ENCODE assay signal across 14 cellular contexts in genomic region chr13:23344923-23345322, GRCh38.
A peak's percentile ranks its signal among the peaks of the same experiment; 100 is the strongest.
DNase-seq lines count a peak whose midpoint lies in the region; ATAC-seq and TF ChIP-seq lines count a peak whose summit lies in the region.
"Had no signal": no experiment of that assay in that cellular context is flagged by ENCODE, and none has a peak within 500 bp of the region (broad histone marks: within the 10 kb centered on the region; RNA-seq: fewer than 3 reads in every experiment).

No MANE protein-coding gene starts in this region.

- ATAC-seq in T-helper 17 cell (no peak), GM21515 (IDR thresholded peaks at IDR 0.05; ENCODE audit: unreplicated experiment) (no peak)
- ATAC-seq in stimulated activated effector memory CD8-positive, alpha-beta T cell treated with anti-CD3 and anti-CD28 coated beads, Interleukin-12 subunit alpha, Interleukin-12 subunit beta, amount 100 ng/mL, for 72 hours = no peak

- H3K36me3 Mint-ChIP-seq in HFFc6 (ENCODE audit: low read depth) = peaks cover 71% of the 10 kb centered on the region
- H3K36me3 Mint-ChIP-seq in T-helper 17 cell (ENCODE audit: low read depth) = peaks cover 26% of the 10 kb centered on the region
- peaks cover 61% of the 10 kb centered on the region for H3K36me3 Mint-ChIP-seq in osteocyte (ENCODE audit: unreplicated experiment)
- H3K36me3 Mint-ChIP-seq in stimulated activated effector memory CD8-positive, alpha-beta T cell treated with anti-CD3 and anti-CD28 coated beads, Interleukin-12 subunit alpha, Interleukin-12 subunit beta, amount 100 ng/mL, for 72 hours = peaks cover 84% of the 10 kb centered on the region

- H3K27me3 Mint-ChIP-seq in HFFc6 (ENCODE audit: insufficient read depth) (no peaks in the 10 kb centered on the region; the same call in none of the 2 replicates), T-helper 17 cell (no peaks in the 10 kb centered on the region), osteocyte (ENCODE audit: unreplicated experiment) (no peaks in the 10 kb centered on the region)

- H3K4me3 Mint-ChIP-seq in HFFc6 = no peak overlapping the region
- H3K4me3 Mint-ChIP-seq in T-helper 17 cell = no peak overlapping the region
- no peak overlapping the region for H3K4me3 Mint-ChIP-seq in osteocyte (ENCODE audit: unreplicated experiment)
- no peak overlapping the region for H3K4me3 Mint-ChIP-seq in stimulated activated effector memory CD8-positive, alpha-beta T cell treated with anti-CD3 and anti-CD28 coated beads, Interleukin-12 subunit alpha, Interleukin-12 subunit beta, amount 100 ng/mL, for 72 hours
- H3K4me3 Mint-ChIP-seq: CD14-positive monocyte had no signal

- H3K4me1 Mint-ChIP-seq in HFFc6 (ENCODE audit: low read depth) (peaks cover 30% of the 10 kb centered on the region), T-helper 17 cell (no peaks in the 10 kb centered on the region), osteocyte (ENCODE audit: unreplicated experiment) (peaks cover 33% of the 10 kb centered on the region)
- peaks cover 15% of the 10 kb centered on the region for H3K4me1 Mint-ChIP-seq in stimulated activated effector memory CD8-positive, alpha-beta T cell treated with anti-CD3 and anti-CD28 coated beads, Interleukin-12 subunit alpha, Interleukin-12 subunit beta, amount 100 ng/mL, for 72 hours

- no peaks in the 10 kb centered on the region for H3K9me3 ChIP-seq in T-helper 17 cell (ENCODE audit: control insufficient read depth, low read length, poor library complexity, severe bottlenecking)

- DNase-seq in HFFc6 (no peak), T-helper 17 cell (no peak), globus pallidus (ENCODE audit: low spot score) (peak; percentile 23), osteocyte (ENCODE audit: extremely low spot score, unreplicated experiment) (no peak)
- no peak for DNase-seq in central memory CD4-positive, alpha-beta T cell
- DNase-seq in stimulated activated effector memory CD8-positive, alpha-beta T cell treated with anti-CD3 and anti-CD28 coated beads, Interleukin-12 subunit alpha, Interleukin-12 subunit beta, amount 100 ng/mL, for 72 hours (ENCODE audit: low spot score in 2 of 2) = no peak
- DNase-seq: DMS79 treated with DMSO at 0.1 percent for 48 hours, NCI-H1105, NCI-H2081, NCI-H82, OCI-M1, SHP77 had no signal

- H3K27ac Mint-ChIP-seq in HFFc6 = peak overlapping the region; percentile 32; the same call in 1 of the 2 replicates
- peak overlapping the region; percentile 49 for H3K27ac Mint-ChIP-seq in T-helper 17 cell
- H3K27ac Mint-ChIP-seq in osteocyte (ENCODE audit: unreplicated experiment) = peak overlapping the region; percentile 77
- no peak overlapping the region for H3K27ac Mint-ChIP-seq in stimulated activated effector memory CD8-positive, alpha-beta T cell treated with anti-CD3 and anti-CD28 coated beads, Interleukin-12 subunit alpha, Interleukin-12 subunit beta, amount 100 ng/mL, for 72 hours

- H3K9me3 Mint-ChIP-seq in HFFc6 = no peaks in the 10 kb centered on the region
- H3K9me3 Mint-ChIP-seq in osteocyte (ENCODE audit: unreplicated experiment) = peaks cover 2% of the 10 kb centered on the region
- no peaks in the 10 kb centered on the region for H3K9me3 Mint-ChIP-seq in stimulated activated effector memory CD8-positive, alpha-beta T cell treated with anti-CD3 and anti-CD28 coated beads, Interleukin-12 subunit alpha, Interleukin-12 subunit beta, amount 100 ng/mL, for 72 hours

- TF ChIP-seq CTCF in HFFc6 (IDR thresholded peaks at IDR 0.05) = no peak
- no peak for TF ChIP-seq CTCF in osteocyte (IDR thresholded peaks at IDR 0.05)
